22 cellular contexts compared by ENCODE assay signal in the genomic region with DNA sequence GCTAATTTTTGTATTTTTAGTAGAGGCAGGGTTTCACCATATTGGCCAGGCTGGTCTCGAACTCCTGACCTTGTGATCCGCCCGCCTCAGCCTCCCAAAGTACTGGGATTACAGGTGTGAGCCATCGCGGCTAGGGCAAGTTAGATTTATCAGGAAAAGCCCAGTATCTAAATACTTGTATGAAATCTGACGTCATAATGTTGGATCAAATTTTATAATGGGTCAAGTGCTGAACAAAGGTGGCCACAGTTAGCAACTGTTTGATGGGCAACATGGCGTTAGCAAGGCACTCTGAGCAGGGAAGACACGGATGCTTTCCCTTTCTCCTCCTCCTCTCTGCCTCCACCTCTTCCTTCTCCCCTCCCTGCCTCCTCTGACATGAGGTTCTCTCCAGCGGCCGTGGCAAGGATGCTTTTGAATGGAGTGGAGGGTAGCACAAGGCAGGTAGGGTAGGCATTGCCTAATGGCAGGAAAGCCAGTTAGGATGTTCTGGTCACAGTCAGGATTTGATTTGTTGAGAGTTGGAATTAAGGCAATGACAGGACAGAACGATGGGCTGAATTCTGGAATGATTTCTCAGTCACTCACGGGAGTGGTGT.
DNase-seq lines count a peak whose midpoint lies in the region; ATAC-seq and TF ChIP-seq lines count a peak whose summit lies in the region.
"Had no signal": no experiment of that assay in that cellular context is flagged by ENCODE, and none has a peak within 500 bp of the region (broad histone marks: within the 10 kb centered on the region; RNA-seq: fewer than 3 reads in every experiment).

No MANE protein-coding gene starts in this region.

- intact Hi-C loops in heart left ventricle (cut with DNase I), result no loop called here

- 85 to 92% (median 88%) methylated on average over 12 of the region's 12 CpGs for WGBS in heart left ventricle, 4 donors

- TF ChIP-seq POLR2A in heart left ventricle (IDR thresholded peaks at IDR 0.05), result no peak

- H3K27me3 ChIP-seq in right atrium auricular region (no peaks in the 10 kb centered on the region), heart left ventricle (no peaks in the 10 kb centered on the region)

- H3K4me1 ChIP-seq in right atrium auricular region (peaks cover 0 to 38% of the 10 kb centered on the region in 2 donors), heart left ventricle (peaks cover 0 to 64% (median 28%) of the 10 kb centered on the region in 12 donors)

- TF ChIP-seq CTCF in right atrium auricular region (IDR thresholded peaks at IDR 0.05), result no peak
- TF ChIP-seq CTCF in heart left ventricle (IDR thresholded peaks at IDR 0.05), result no peak
- no peak for TF ChIP-seq CTCF in coronary artery (IDR thresholded peaks at IDR 0.05)

- H3K27ac Mint-ChIP-seq in naive B cell (peak overlapping the region in 4 of 6 donors; percentile 21 to 97 (median 43)), T-cell (no peak overlapping the region)
- H3K27ac Mint-ChIP-seq: stimulated activated naive CD8-positive, alpha-beta T cell treated with anti-CD3 and anti-CD28 coated beads, Interleukin-15, Interleukin-2, amounts not matched to agents 100 ng/mL and 50 ng/mL, for 24 hours had no signal

- peak overlapping the region in 1 of 8 donors; percentile 36 for H3K4me3 Mint-ChIP-seq in naive B cell
- H3K4me3 Mint-ChIP-seq in T-cell, result no peak overlapping the region
- H3K4me3 Mint-ChIP-seq: stimulated activated naive CD8-positive, alpha-beta T cell treated with anti-CD3 and anti-CD28 coated beads, Interleukin-15, Interleukin-2, amounts not matched to agents 100 ng/mL and 50 ng/mL, for 24 hours had no signal

- ATAC-seq in heart left ventricle, result no peak
- no peak for ATAC-seq in naive B cell (ENCODE audit: low read depth in 2 of 2)
- ATAC-seq in T-cell (replicated peaks in 1 of 4), result no peak
- ATAC-seq in GM19324 (IDR thresholded peaks at IDR 0.05; ENCODE audit: low FRiP score, unreplicated experiment), result no peak
- ATAC-seq: SK-N-SH treated with all-trans-retinoic acid at 6 μM for 48 hours had no signal

- H3K27me3 Mint-ChIP-seq in naive B cell (no peaks in the 10 kb centered on the region), T-cell (no peaks in the 10 kb centered on the region)
- H3K27me3 Mint-ChIP-seq: stimulated activated naive CD8-positive, alpha-beta T cell treated with anti-CD3 and anti-CD28 coated beads, Interleukin-15, Interleukin-2, amounts not matched to agents 100 ng/mL and 50 ng/mL, for 24 hours had no signal

- POLR2A ChIA-PET in HEK293T (lab: Yijun Ruan, JAX) (no interaction called here), T-cell (lab: Charles Lee) (interaction anchor here in 1 of 2 donors (0.7 kb wide), 1 partner anchor 11 kb away, joined by 3 read pairs; no protein-coding TSS in a partner anchor)

- H3K4me1 Mint-ChIP-seq in naive B cell (peaks cover 30 to 59% (median 43%) of the 10 kb centered on the region in 3 donors), T-cell (peaks cover 5 to 14% (median 12%) of the 10 kb centered on the region in 3 donors)

- H3K27ac ChIP-seq in right atrium auricular region (no peak overlapping the region), heart left ventricle (no peak overlapping the region), coronary artery (no peak overlapping the region)
- H3K27ac ChIP-seq: epithelial cell of prostate had no signal

- DNase-seq in right atrium auricular region (ENCODE audit: low spot score) (peak; percentile 30), heart left ventricle (no peak), coronary artery (ENCODE audit: low spot score) (peak; percentile 40), naive B cell (no peak), HEK293T (ENCODE audit: extremely low spot score) (no peak), SHP77 treated with DMSO at 0.1 percent for 48 hours (lab: John Stamatoyannopoulos, UW) (no peak), T-cell (no peak)
- DNase-seq: activated CD4-positive, alpha-beta T cell treated with anti-CD3 and anti-CD28 coated beads for 4 hours; activated CD8-positive, alpha-beta memory T cell treated with anti-CD3 and anti-CD28 coated beads for 24 hours; activated T-cell treated with anti-CD3 and anti-CD28 coated beads, Interleukin-2, amount 50 U/mL, for 48 hours; effector CD4-positive, alpha-beta T cell; GDM1; H7; head of caudate nucleus; Karpas-422; NCI-H1436; NCI-H446 treated with DMSO at 0.1 percent for 48 hours had no signal

- H3K36me3 ChIP-seq in right atrium auricular region, result no peaks in the 10 kb centered on the region
- no peaks in the 10 kb centered on the region for H3K36me3 ChIP-seq in heart left ventricle

- H3K36me3 Mint-ChIP-seq in naive B cell, result no peaks in the 10 kb centered on the region
- H3K36me3 Mint-ChIP-seq in T-cell, result no peaks in the 10 kb centered on the region

- H3K9me3 ChIP-seq in right atrium auricular region, result no peaks in the 10 kb centered on the region
- H3K9me3 ChIP-seq in heart left ventricle, result no peaks in the 10 kb centered on the region

- peaks cover 0 to 3% (median 0%) of the 10 kb centered on the region in 7 donors for H3K9me3 Mint-ChIP-seq in naive B cell
- no peaks in the 10 kb centered on the region for H3K9me3 Mint-ChIP-seq in T-cell
- H3K9me3 Mint-ChIP-seq: stimulated activated naive CD8-positive, alpha-beta T cell treated with anti-CD3 and anti-CD28 coated beads, Interleukin-15, Interleukin-2, amounts not matched to agents 100 ng/mL and 50 ng/mL, for 24 hours had no signal

- H3K4me3 ChIP-seq in right atrium auricular region, result no peak overlapping the region
- H3K4me3 ChIP-seq in heart left ventricle, result no peak overlapping the region
- H3K4me3 ChIP-seq in coronary artery, result no peak overlapping the region
- H3K4me3 ChIP-seq: lung had no signal

- CTCF ChIA-PET in HEK293T (lab: Yijun Ruan, JAX) (no interaction called here), T-cell (lab: Charles Lee) (no interaction called here)

TF ChIP-seq in HEK293T, 16 proteins besides CTCF, POLR2A, EP300 and RAD21:
- TF ChIP-seq BHLHE40 (IDR thresholded peaks at IDR 0.05; ENCODE audit: borderline replicate concordance), result no peak

Comparison
In these comparisons a context has a peak if more than half of its experiments do, and no peak if none do; other contexts are left out.
1. DNase-seq: peak in right atrium auricular region (single experiment) and coronary artery (single experiment); none in heart left ventricle (0 of 5), naive B cell (single experiment), HEK293T (single experiment), SHP77 treated with DMSO at 0.1 percent for 48 hours (single experiment) and T-cell (0 of 34).
2. H3K27ac Mint-ChIP-seq: peak in naive B cell (4 of 6); none in T-cell (0 of 2).